ENCODE assay signal across 1 cellular context in genomic region chr10:48612241-48612943, GRCh38.
TF ChIP-seq lines count a peak whose summit lies in the region.

No MANE protein-coding gene starts in this region.

TF ChIP-seq in SK-N-SH, 30 proteins besides CTCF, POLR2A, EP300 and RAD21 (continued from another document):
- TF ChIP-seq REST (IDR thresholded peaks at IDR 0.05; ENCODE audit: low read depth, low read length) = no peak
- TF ChIP-seq POLR2AphosphoS5 (IDR thresholded peaks at IDR 0.05; ENCODE audit: low read depth, low read length) = peak; percentile 45; the same call in 1 of the 2 replicates
- peak; percentile 82 for TF ChIP-seq PBX3 (IDR thresholded peaks at IDR 0.05)
- no peak for TF ChIP-seq IRF3 (IDR thresholded peaks at IDR 0.05; ENCODE audit: low read depth, low read length)
- no peak for TF ChIP-seq GABPA (IDR thresholded peaks at IDR 0.05; ENCODE audit: low read depth)
- no peak for TF ChIP-seq GATA2 (CRISPR knock-in tag; IDR thresholded peaks at IDR 0.05)
- no peak for TF ChIP-seq USF2 (IDR thresholded peaks at IDR 0.05; ENCODE audit: borderline replicate concordance, low read depth, low read length)
- peak; percentile 57; the same call in 1 of the 2 replicates for TF ChIP-seq FOXM1 (IDR thresholded peaks at IDR 0.05; ENCODE audit: low read depth)
- TF ChIP-seq ELF1 (IDR thresholded peaks at IDR 0.05) = no peak; the same call in 1 of the 2 replicates
- TF ChIP-seq MAX (IDR thresholded peaks at IDR 0.05; ENCODE audit: low read depth) = no peak; the same call in 1 of the 2 replicates
- no peak for TF ChIP-seq NRF1 (IDR thresholded peaks at IDR 0.05; ENCODE audit: low read depth, low read length)
- 0 out of 2 replicates have a peak, but pooled peaks have one; percentile 35 for TF ChIP-seq USF1 (IDR thresholded peaks at IDR 0.05; ENCODE audit: borderline replicate concordance, low read depth)
- TF ChIP-seq EZH2phosphoT487 (IDR thresholded peaks at IDR 0.05; ENCODE audit: borderline replicate concordance, low read depth) = no peak
- no peak for TF ChIP-seq RCOR1 (IDR thresholded peaks at IDR 0.05; ENCODE audit: low read length)
- no peak for TF ChIP-seq ZBTB33 (IDR thresholded peaks at IDR 0.05; ENCODE audit: borderline replicate concordance, low read depth)
- no peak for TF ChIP-seq YY1 (IDR thresholded peaks at IDR 0.05; ENCODE audit: low read depth)
